Comparison of ENCODE assay signal across 11 cellular contexts in genomic region chr6:119301429-119301828, GRCh38.
"Had no signal": no experiment of that assay in that cellular context is flagged by ENCODE, and none has a peak within 500 bp of the region (broad histone marks: within the 10 kb centered on the region; RNA-seq: fewer than 3 reads in every experiment).

No MANE protein-coding gene starts in this region.

- H3K4me3 ChIP-seq: GM23248, GM23338, HAP-1 had no signal

- H3K27ac ChIP-seq: GM23248 had no signal

- H3K4me1 ChIP-seq: HAP-1 had no signal

- H3K9me3 ChIP-seq: HAP-1 had no signal

- H3K9ac ChIP-seq: GM23248 had no signal

- DNase-seq: GM23248, GOT3, H7, H9, HCEC 1CT, HFFc6 had no signal

- H2AFZ ChIP-seq: GM23248, GM23338 had no signal

- ATAC-seq: GM23338, HCT116 had no signal

- FAIRE-seq: H1, H54 had no signal

- H3K4me2 ChIP-seq: GM23338 had no signal
